Comparison of ENCODE assay signal across 26 cellular contexts in genomic region chr13:51846756-51847155, GRCh38. TPM values are rescaled to one million over a fixed set of nuclear protein-coding genes. Genes with fewer than 3 reads are reported as not detected.
A peak's percentile ranks its signal among the peaks of the same experiment; 100 is the strongest.
DNase-seq lines count a peak whose midpoint lies in the region; ATAC-seq and TF ChIP-seq lines count a peak whose summit lies in the region.
"Had no signal": no experiment of that assay in that cellular context is flagged by ENCODE, and none has a peak within 500 bp of the region (broad histone marks: within the 10 kb centered on the region; RNA-seq: fewer than 3 reads in every experiment).

No MANE protein-coding gene starts in this region.

- no peak for DNase-seq in activated T-cell treated with anti-CD3 and anti-CD28 coated beads, Interleukin-2, amount 50 U/mL, for 72 hours
- DNase-seq in activated T-cell treated with anti-CD3 and anti-CD28 coated beads, Interleukin-2, amount 50 U/mL, for 4 hours: no peak
- no peak for DNase-seq in stimulated activated effector memory CD8-positive, alpha-beta T cell treated with anti-CD3 and anti-CD28 coated beads, Interleukin-12 subunit alpha, Interleukin-12 subunit beta, amount 100 ng/mL, for 72 hours (ENCODE audit: low spot score in 2 of 2)
- DNase-seq in HFFc6: no peak
- DNase-seq in Right ventricle myocardium superior: no peak
- DNase-seq: 8988T; ACHN; BE2C; CD8-positive, alpha-beta memory T cell; DMS 273 treated with DMSO at 0.1 percent for 48 hours; DMS79 treated with DMSO at 0.1 percent for 48 hours; GM23248; H7; KG1; MG63; NCI-H1105 treated with DMSO at 0.1 percent for 48 hours; NCI-H146; NCI-H1930; NCI-H446; NCI-H524 treated with DMSO at 0.1 percent for 48 hours; NCI-H774; SHP77 had no signal

- H3K27ac Mint-ChIP-seq in activated T-cell treated with anti-CD3 and anti-CD28 coated beads, Interleukin-2, amount 50 U/mL, for 72 hours: no peak overlapping the region
- no peak overlapping the region for H3K27ac Mint-ChIP-seq in activated T-helper 17 cell treated with anti-CD3 and anti-CD28 coated beads, Interleukin-2, amount 50 U/mL, for 72 hours
- no peak overlapping the region for H3K27ac Mint-ChIP-seq in stimulated activated effector memory CD8-positive, alpha-beta T cell treated with anti-CD3 and anti-CD28 coated beads, Interleukin-12 subunit alpha, Interleukin-12 subunit beta, amount 100 ng/mL, for 72 hours
- H3K27ac Mint-ChIP-seq in HFFc6: no peak overlapping the region
- H3K27ac Mint-ChIP-seq: CD14-positive monocyte; CD8-positive, alpha-beta memory T cell had no signal

- no peaks in the 10 kb centered on the region for H3K9me3 Mint-ChIP-seq in activated T-cell treated with anti-CD3 and anti-CD28 coated beads, Interleukin-2, amount 50 U/mL, for 72 hours
- no peaks in the 10 kb centered on the region for H3K9me3 Mint-ChIP-seq in activated T-cell treated with anti-CD3 and anti-CD28 coated beads, Interleukin-2, amount 50 U/mL, for 4 hours
- H3K9me3 Mint-ChIP-seq in activated T-helper 17 cell treated with anti-CD3 and anti-CD28 coated beads, Interleukin-2, amount 50 U/mL, for 72 hours: no peaks in the 10 kb centered on the region
- no peaks in the 10 kb centered on the region for H3K9me3 Mint-ChIP-seq in stimulated activated effector memory CD8-positive, alpha-beta T cell treated with anti-CD3 and anti-CD28 coated beads, Interleukin-12 subunit alpha, Interleukin-12 subunit beta, amount 100 ng/mL, for 72 hours
- no peaks in the 10 kb centered on the region for H3K9me3 Mint-ChIP-seq in HFFc6
- H3K9me3 Mint-ChIP-seq: CD8-positive, alpha-beta memory T cell had no signal

- no peak for TF ChIP-seq CTCF in HFFc6 (IDR thresholded peaks at IDR 0.05)

- no peak overlapping the region for H3K4me3 Mint-ChIP-seq in activated T-cell treated with anti-CD3 and anti-CD28 coated beads, Interleukin-2, amount 50 U/mL, for 72 hours
- no peak overlapping the region for H3K4me3 Mint-ChIP-seq in activated T-cell treated with anti-CD3 and anti-CD28 coated beads, Interleukin-2, amount 50 U/mL, for 4 hours
- no peak overlapping the region for H3K4me3 Mint-ChIP-seq in activated T-helper 17 cell treated with anti-CD3 and anti-CD28 coated beads, Interleukin-2, amount 50 U/mL, for 72 hours
- no peak overlapping the region for H3K4me3 Mint-ChIP-seq in stimulated activated effector memory CD8-positive, alpha-beta T cell treated with anti-CD3 and anti-CD28 coated beads, Interleukin-12 subunit alpha, Interleukin-12 subunit beta, amount 100 ng/mL, for 72 hours
- H3K4me3 Mint-ChIP-seq in HFFc6: no peak overlapping the region
- H3K4me3 Mint-ChIP-seq: CD14-positive monocyte; CD8-positive, alpha-beta memory T cell had no signal

- H3K36me3 Mint-ChIP-seq in activated T-cell treated with anti-CD3 and anti-CD28 coated beads, Interleukin-2, amount 50 U/mL, for 72 hours (ENCODE audit: insufficient read depth in 2 of 2): peaks cover 0 to 1% of the 10 kb centered on the region in 2 donors
- H3K36me3 Mint-ChIP-seq in activated T-cell treated with anti-CD3 and anti-CD28 coated beads, Interleukin-2, amount 50 U/mL, for 4 hours (ENCODE audit: insufficient read depth): no peaks in the 10 kb centered on the region
- no peaks in the 10 kb centered on the region for H3K36me3 Mint-ChIP-seq in activated T-helper 17 cell treated with anti-CD3 and anti-CD28 coated beads, Interleukin-2, amount 50 U/mL, for 72 hours (ENCODE audit: low read depth)
- H3K36me3 Mint-ChIP-seq in stimulated activated effector memory CD8-positive, alpha-beta T cell treated with anti-CD3 and anti-CD28 coated beads, Interleukin-12 subunit alpha, Interleukin-12 subunit beta, amount 100 ng/mL, for 72 hours: no peaks in the 10 kb centered on the region
- H3K36me3 Mint-ChIP-seq in HFFc6 (ENCODE audit: low read depth): no peaks in the 10 kb centered on the region
- H3K36me3 Mint-ChIP-seq: CD14-positive monocyte; CD8-positive, alpha-beta memory T cell had no signal

- peaks cover 22% of the 10 kb centered on the region for H3K27me3 Mint-ChIP-seq in activated T-cell treated with anti-CD3 and anti-CD28 coated beads, Interleukin-2, amount 50 U/mL, for 72 hours (ENCODE audit: low read depth)
- peaks cover 6% of the 10 kb centered on the region for H3K27me3 Mint-ChIP-seq in activated T-cell treated with anti-CD3 and anti-CD28 coated beads, Interleukin-2, amount 50 U/mL, for 4 hours (ENCODE audit: low read depth)
- peaks cover 5% of the 10 kb centered on the region for H3K27me3 Mint-ChIP-seq in activated T-helper 17 cell treated with anti-CD3 and anti-CD28 coated beads, Interleukin-2, amount 50 U/mL, for 72 hours
- H3K27me3 Mint-ChIP-seq in HFFc6 (ENCODE audit: insufficient read depth): peaks cover 12% of the 10 kb centered on the region

- H3K4me1 Mint-ChIP-seq in activated T-cell treated with anti-CD3 and anti-CD28 coated beads, Interleukin-2, amount 50 U/mL, for 72 hours (ENCODE audit: low read depth): peaks cover 20% of the 10 kb centered on the region
- peaks cover 6% of the 10 kb centered on the region for H3K4me1 Mint-ChIP-seq in activated T-cell treated with anti-CD3 and anti-CD28 coated beads, Interleukin-2, amount 50 U/mL, for 4 hours (ENCODE audit: low read depth)
- H3K4me1 Mint-ChIP-seq in activated T-helper 17 cell treated with anti-CD3 and anti-CD28 coated beads, Interleukin-2, amount 50 U/mL, for 72 hours: peaks cover 14% of the 10 kb centered on the region
- H3K4me1 Mint-ChIP-seq in stimulated activated effector memory CD8-positive, alpha-beta T cell treated with anti-CD3 and anti-CD28 coated beads, Interleukin-12 subunit alpha, Interleukin-12 subunit beta, amount 100 ng/mL, for 72 hours: peaks cover 9% of the 10 kb centered on the region
- peaks cover 32% of the 10 kb centered on the region for H3K4me1 Mint-ChIP-seq in HFFc6 (ENCODE audit: low read depth)

- intact Hi-C loops in Right ventricle myocardium superior (cut with DNase I): no loop called here

- ATAC-seq in activated T-cell treated with anti-CD3 and anti-CD28 coated beads, Interleukin-2, amount 50 U/mL, for 72 hours (replicated peaks in 1 of 2): peak; percentile 58 to 78
- ATAC-seq in activated T-cell treated with anti-CD3 and anti-CD28 coated beads, Interleukin-2, amount 50 U/mL, for 4 hours: no peak
- ATAC-seq in HG02852 (IDR thresholded peaks at IDR 0.05; ENCODE audit: unreplicated experiment) (peak; percentile 49), Right ventricle myocardium superior (ENCODE audit: poor library complexity) (no peak)
- peak; percentile 77 for ATAC-seq in activated T-helper 17 cell treated with anti-CD3 and anti-CD28 coated beads, Interleukin-2, amount 50 U/mL, for 72 hours (replicated peaks)
- peak; percentile 72 for ATAC-seq in stimulated activated effector memory CD8-positive, alpha-beta T cell treated with anti-CD3 and anti-CD28 coated beads, Interleukin-12 subunit alpha, Interleukin-12 subunit beta, amount 100 ng/mL, for 72 hours

RNA-seq across cellular contexts. Expression of gene TMEM272, which starts 1.8 kb away (rescaled TPM):
- under 1 TPM; 0.19 to 0.30 TPM for total RNA-seq in activated T-cell treated with anti-CD3 and anti-CD28 coated beads, Interleukin-2, amount 50 U/mL, for 72 hours
- under 1 TPM; 0.11 to 0.24 (median 0.18) TPM for total RNA-seq in activated T-cell treated with anti-CD3 and anti-CD28 coated beads, Interleukin-2, amount 50 U/mL, for 4 hours
- under 1 TPM; 0.16 to 0.17 TPM for total RNA-seq in activated T-helper 17 cell treated with anti-CD3 and anti-CD28 coated beads, Interleukin-2, amount 50 U/mL, for 72 hours
- not detected for total RNA-seq in HFFc6 (2021; fragmentation: NEBNext Ultra II Directional; extraction: Animal tissue kit (Norgen Biotek cat#: 25700))
- 0.38 TPM for total RNA-seq in Right ventricle myocardium superior
- total RNA-seq: GM23248, H7, RPMI7951 had no signal

RNA-seq across cellular contexts. Expression of gene CCDC70, which starts 15.0 kb away (rescaled TPM):
- total RNA-seq in activated T-cell treated with anti-CD3 and anti-CD28 coated beads, Interleukin-2, amount 50 U/mL, for 72 hours: under 1 TPM in 1 of 2 donors, not detected in 1; 0.22 TPM
- not detected for total RNA-seq in activated T-cell treated with anti-CD3 and anti-CD28 coated beads, Interleukin-2, amount 50 U/mL, for 4 hours
- under 1 TPM; 0.24 to 0.43 TPM for total RNA-seq in activated T-helper 17 cell treated with anti-CD3 and anti-CD28 coated beads, Interleukin-2, amount 50 U/mL, for 72 hours
- total RNA-seq in HFFc6 (2021; fragmentation: NEBNext Ultra II Directional; extraction: Animal tissue kit (Norgen Biotek cat#: 25700)): not detected
- total RNA-seq in Right ventricle myocardium superior: not detected
- total RNA-seq: CD8-positive, alpha-beta memory T cell; GM23248; H7; RPMI7951 had no signal

RNA-seq across cellular contexts. Expression of gene DHRS12, which starts 42.8 kb away (rescaled TPM):
- 1 to 10 TPM; 8.0 to 8.5 TPM for total RNA-seq in activated T-cell treated with anti-CD3 and anti-CD28 coated beads, Interleukin-2, amount 50 U/mL, for 72 hours
- total RNA-seq in activated T-cell treated with anti-CD3 and anti-CD28 coated beads, Interleukin-2, amount 50 U/mL, for 4 hours: 1 to 10 TPM; 3.5 to 4.1 (median 3.6) TPM
- 1 to 10 TPM; 5.0 to 9.6 TPM for total RNA-seq in activated T-helper 17 cell treated with anti-CD3 and anti-CD28 coated beads, Interleukin-2, amount 50 U/mL, for 72 hours
- total RNA-seq in HFFc6 (2021; fragmentation: NEBNext Ultra II Directional; extraction: Animal tissue kit (Norgen Biotek cat#: 25700)): 1 to 10 TPM; 1.9 to 2.7 (median 2.4) TPM
- total RNA-seq in Right ventricle myocardium superior: 10.4 TPM

Comparison
In these comparisons a context has a peak if more than half of its experiments do, and no peak if none do; other contexts are left out.
1. ATAC-seq: peak in activated T-cell treated with anti-CD3 and anti-CD28 coated beads, Interleukin-2, amount 50 U/mL, for 72 hours (2 of 2), HG02852 (single experiment), activated T-helper 17 cell treated with anti-CD3 and anti-CD28 coated beads, Interleukin-2, amount 50 U/mL, for 72 hours (single experiment) and stimulated activated effector memory CD8-positive, alpha-beta T cell treated with anti-CD3 and anti-CD28 coated beads, Interleukin-12 subunit alpha, Interleukin-12 subunit beta, amount 100 ng/mL, for 72 hours (single experiment); none in activated T-cell treated with anti-CD3 and anti-CD28 coated beads, Interleukin-2, amount 50 U/mL, for 4 hours (0 of 2) and Right ventricle myocardium superior (single experiment).